In genomic region chr17:50060951-50061712, GRCh38 we compare ENCODE assay signal across 11 cellular contexts. TPM values are rescaled to one million over a fixed set of nuclear protein-coding genes. Genes with fewer than 3 reads are reported as not detected.
DNase-seq lines count a peak whose midpoint lies in the region; ATAC-seq lines count a peak whose summit lies in the region.
"Had no signal": no experiment of that assay in that cellular context is flagged by ENCODE, and none has a peak within 500 bp of the region (broad histone marks: within the 10 kb centered on the region; RNA-seq: fewer than 3 reads in every experiment).

No MANE protein-coding gene starts in this region.

- ATAC-seq in Right ventricle myocardium superior (ENCODE audit: poor library complexity) (peak; percentile 72), GM18868 (IDR thresholded peaks at IDR 0.05; ENCODE audit: unreplicated experiment) (no peak)
- no peak for ATAC-seq in activated CD4-positive, CD25-positive, alpha-beta regulatory T cell treated with anti-CD3 and anti-CD28 coated beads, Interleukin-2, amount 50 U/mL, for 24 hours

- peaks cover 77% of the 10 kb centered on the region for H3K4me1 ChIP-seq in adipocyte (ENCODE audit: control insufficient read depth, insufficient read depth, low read length)

- intact Hi-C loops in Right ventricle myocardium superior (cut with DNase I): no loop called here

- peak overlapping the region; percentile 7 for H3K4me3 ChIP-seq in adipocyte (ENCODE audit: low read length)
- H3K4me3 ChIP-seq: pancreas had no signal

- no peaks in the 10 kb centered on the region for H3K9me3 ChIP-seq in adipocyte (ENCODE audit: control insufficient read depth, low read length)
- H3K9me3 ChIP-seq: pancreas had no signal

- peak overlapping the region; percentile 61 for H3K9ac ChIP-seq in adipocyte (ENCODE audit: low read length)

- H3K36me3 ChIP-seq in adipocyte (ENCODE audit: control insufficient read depth, insufficient read depth, low read length, severe bottlenecking): no peaks in the 10 kb centered on the region
- H3K36me3 ChIP-seq: pancreas had no signal

- H3K27me3 ChIP-seq in adipocyte (replicated peaks; ENCODE audit: control insufficient read depth, insufficient read depth, low read length): no peaks in the 10 kb centered on the region
- H3K27me3 ChIP-seq: pancreas had no signal

- DNase-seq in DMS79 (lab: John Stamatoyannopoulos, UW): peak; percentile 55
- peak; percentile 66 for DNase-seq in adipocyte (ENCODE audit: low read depth)
- peak; percentile 90 for DNase-seq in Right ventricle myocardium superior
- DNase-seq in putamen (ENCODE audit: low spot score): peak; percentile 53
- DNase-seq in NCI-H510A treated with DMSO at 0.1 percent for 48 hours (lab: John Stamatoyannopoulos, UW): no peak
- no peak for DNase-seq in activated naive CD4-positive, alpha-beta T cell (lab: John Stamatoyannopoulos, UW)
- DNase-seq: DMS153, Kasumi-1 had no signal

RNA-seq across cellular contexts. Expression of gene ITGA3, which starts 5.2 kb away (rescaled TPM):
- 12.6 TPM for total RNA-seq in Right ventricle myocardium superior

RNA-seq across cellular contexts. Expression of gene PDK2, which starts 34.0 kb away (rescaled TPM):
- 250 TPM for total RNA-seq in Right ventricle myocardium superior

Comparison
In these comparisons a context has a peak if more than half of its experiments do, and no peak if none do; other contexts are left out.
1. DNase-seq: peak in DMS79 (single experiment), adipocyte (single experiment), Right ventricle myocardium superior (single experiment) and putamen (single experiment); none in NCI-H510A treated with DMSO at 0.1 percent for 48 hours (single experiment) and activated naive CD4-positive, alpha-beta T cell (0 of 4).